Comparison of ENCODE assay signal across 14 cellular contexts in the genomic region with DNA sequence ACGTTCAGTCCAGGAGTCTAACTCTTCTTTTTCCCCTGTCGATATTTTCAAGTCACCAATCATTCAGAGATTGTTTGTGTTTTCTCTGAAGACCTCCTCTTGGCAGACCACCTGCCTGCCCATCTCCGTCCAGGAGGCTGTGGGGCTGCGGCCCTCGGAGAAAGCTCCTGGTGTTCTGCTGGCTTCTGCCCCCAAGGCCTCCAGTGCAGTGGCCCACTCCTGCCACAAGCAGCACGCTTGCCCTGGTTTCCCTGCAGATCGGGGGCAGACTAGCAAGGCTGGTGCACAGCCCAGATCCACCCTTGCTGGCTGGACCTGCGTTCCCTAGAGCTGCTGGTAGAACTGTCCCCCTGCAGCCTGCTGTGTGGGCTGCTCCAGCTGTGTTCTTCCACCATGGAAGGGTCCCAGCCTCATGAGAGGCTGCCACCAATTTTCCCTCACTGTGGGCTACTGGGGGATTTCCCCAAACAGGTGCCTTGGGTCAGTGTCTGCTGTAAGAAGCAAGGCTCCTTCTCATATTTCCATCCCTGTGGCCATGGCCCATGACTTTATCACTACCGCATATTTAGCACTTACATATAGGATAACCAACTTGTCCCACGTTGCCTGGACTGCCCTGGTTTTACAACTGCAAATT. TPM values are rescaled to one million over a fixed set of nuclear protein-coding genes. Genes with fewer than 3 reads are reported as not detected.
DNase-seq lines count a peak whose midpoint lies in the region; ATAC-seq and TF ChIP-seq lines count a peak whose summit lies in the region.
"Had no signal": no experiment of that assay in that cellular context is flagged by ENCODE, and none has a peak within 500 bp of the region (broad histone marks: within the 10 kb centered on the region; RNA-seq: fewer than 3 reads in every experiment).

No MANE protein-coding gene starts in this region.

- H3K4me2 ChIP-seq in trophoblast cell (ENCODE audit: low read length): no peak overlapping the region
- H3K4me2 ChIP-seq: A549, GM23338 had no signal

- H2AFZ ChIP-seq in trophoblast cell (ENCODE audit: insufficient read depth, low read length, poor library complexity): no peak overlapping the region

- no peak overlapping the region for H4K12ac ChIP-seq in trophoblast cell (ENCODE audit: low read depth, low read length)

- no peak overlapping the region for H2BK120ac ChIP-seq in trophoblast cell (ENCODE audit: insufficient read depth, low read length, poor library complexity)

- H3K36me3 ChIP-seq in trophoblast cell (ENCODE audit: control insufficient read depth in 1 of 2, insufficient read depth in 2 of 2, low read length in 2 of 2) (no peaks in the 10 kb centered on the region), H7 (replicated peaks; ENCODE audit: control insufficient read depth, insufficient read depth, low read length) (no peaks in the 10 kb centered on the region; the same call in 1 of the 2 replicates), heart left ventricle (no peaks in the 10 kb centered on the region)
- H3K36me3 ChIP-seq: BE2C had no signal

- H3K4me1 ChIP-seq in trophoblast cell (ENCODE audit: control insufficient read depth in 1 of 2, insufficient read depth in 2 of 2, low read length in 2 of 2) (peaks cover 0 to 2% of the 10 kb centered on the region in 2 experiments), heart left ventricle (peaks cover 0 to 23% (median 19%) of the 10 kb centered on the region in 12 donors)

- H3K4me3 ChIP-seq in dorsolateral prefrontal cortex (no peak overlapping the region), trophoblast cell (ENCODE audit: low read depth, low read length) (peak overlapping the region; percentile 33), H7 (ENCODE audit: insufficient read depth, low read depth, low read length) (no peak overlapping the region), heart left ventricle (no peak overlapping the region)
- H3K4me3 ChIP-seq: A549, GM23338 had no signal

- H3K9ac ChIP-seq in trophoblast cell (ENCODE audit: low read length): no peak overlapping the region

- H3K23ac ChIP-seq in trophoblast cell (ENCODE audit: low read length): no peak overlapping the region

- H3K79me1 ChIP-seq in trophoblast cell (ENCODE audit: low read length): peaks cover 4% of the 10 kb centered on the region

- H4K91ac ChIP-seq in trophoblast cell (ENCODE audit: low read depth, low read length): no peak overlapping the region

- WGBS in trophoblast cell (ENCODE audit: extremely low coverage, insufficient coverage, insufficient read length): no CpG with 5 or more reads among the region's 10 CpGs
- 93 to 97% (median 95%) methylated on average over 10 of the region's 10 CpGs for WGBS in heart left ventricle, 4 donors

- H3K27ac ChIP-seq in dorsolateral prefrontal cortex: peak overlapping the region in 34 of 59 donors; percentile 1 to 94 (median 80)
- no peak overlapping the region for H3K27ac ChIP-seq in trophoblast cell (ENCODE audit: low read depth, low read length)
- peak overlapping the region in 1 of 12 donors; percentile 78 for H3K27ac ChIP-seq in heart left ventricle
- H3K27ac ChIP-seq: C4-2B had no signal

- no peak overlapping the region for H3K18ac ChIP-seq in trophoblast cell (ENCODE audit: low read length)

- no peak overlapping the region for H3K14ac ChIP-seq in trophoblast cell (ENCODE audit: low read length)

- TF ChIP-seq POLR2A in heart left ventricle (IDR thresholded peaks at IDR 0.05): no peak

- no peak for ATAC-seq in heart left ventricle
- ATAC-seq: A549, GM23338 had no signal

- no peak for DNase-seq in dorsolateral prefrontal cortex
- peak; percentile 55 for DNase-seq in myocyte (ENCODE audit: low read depth)
- no peak for DNase-seq in trophoblast cell
- DNase-seq in H7: no peak
- DNase-seq in heart left ventricle: no peak
- no peak for DNase-seq in hepatic stellate cell (ENCODE audit: low spot score)
- DNase-seq: BE2C; CD4-positive, alpha-beta memory T cell; DMS79 treated with DMSO at 0.1 percent for 48 hours; EL; H9 had no signal

- TF ChIP-seq CTCF in dorsolateral prefrontal cortex (IDR thresholded peaks at IDR 0.05 in 54 of 56, conservative IDR thresholded peaks at IDR 0.05 in 2 of 56; ENCODE audit: low read depth in 1 of 56, partially characterized antibody in 56 of 56): no peak
- no peak for TF ChIP-seq CTCF in heart left ventricle (IDR thresholded peaks at IDR 0.05)

- no peak overlapping the region for H2BK5ac ChIP-seq in trophoblast cell (ENCODE audit: low read depth, low read length, poor library complexity)

- intact Hi-C loops in dorsolateral prefrontal cortex (cut with DNase I): no loop called here
- intact Hi-C loops in heart left ventricle (cut with DNase I): no loop called here

- H2BK12ac ChIP-seq in trophoblast cell (ENCODE audit: low read length): no peak overlapping the region

- H3K27me3 ChIP-seq in dorsolateral prefrontal cortex (no peaks in the 10 kb centered on the region), trophoblast cell (ENCODE audit: insufficient read depth, low read length) (no peaks in the 10 kb centered on the region), H7 (ENCODE audit: control insufficient read depth, insufficient read depth, low read length) (no peaks in the 10 kb centered on the region), heart left ventricle (no peaks in the 10 kb centered on the region)
- H3K27me3 ChIP-seq: BE2C had no signal

- H2AK5ac ChIP-seq in trophoblast cell (ENCODE audit: low read length): no peak overlapping the region

- H3K9me3 ChIP-seq in trophoblast cell (ENCODE audit: insufficient read depth, low read depth, low read length) (no peaks in the 10 kb centered on the region), heart left ventricle (peaks cover 0 to 5% (median 0%) of the 10 kb centered on the region in 12 donors)
- H3K9me3 ChIP-seq: A549, BE2C had no signal

- H3K4ac ChIP-seq in trophoblast cell (ENCODE audit: low read depth, low read length): no peak overlapping the region

- no peak overlapping the region for H4K8ac ChIP-seq in trophoblast cell (ENCODE audit: low read depth, low read length)

- H3K79me2 ChIP-seq in trophoblast cell (ENCODE audit: control insufficient read depth, insufficient read depth, low read length, poor library complexity): no peaks in the 10 kb centered on the region

RNA-seq across cellular contexts. Expression of gene SERP2, which starts 43.6 kb away (rescaled TPM):
- 10 to 100 TPM; 37.0 to 96.0 (median 70.9) TPM for total RNA-seq in dorsolateral prefrontal cortex
- total RNA-seq in myocyte: 1.9 and 2.0 TPM in 2 replicates
- polyA plus RNA-seq in myocyte (2012): 3.6 TPM
- polyA plus RNA-seq in trophoblast cell (2013): 0.61 and 0.66 TPM in 2 replicates
- total RNA-seq in H7 (2014; rRNA removed; shearing (Covaris generic)): 0.17 and 0.74 TPM in 2 replicates
- 10 to 100 TPM in 8 of 9 donors, 1 to 10 TPM in 1; 9.6 to 16.5 (median 12.8) TPM for total RNA-seq in heart left ventricle
- 10 to 100 TPM; 14.7 to 16.6 TPM for polyA plus RNA-seq in heart left ventricle
- total RNA-seq: CD4-positive, alpha-beta memory T cell had no signal
- polyA plus RNA-seq: A549; CD4-positive, alpha-beta memory T cell had no signal
